In genomic region chr6:88290432-88290831, GRCh38 we compare ENCODE assay signal across 1 cellular context.
TF ChIP-seq lines count a peak whose summit lies in the region.

No MANE protein-coding gene starts in this region.

TF ChIP-seq in GM23338, 12 proteins besides CTCF, POLR2A, EP300 and RAD21 (continued from another document):
- TF ChIP-seq REST (IDR thresholded peaks at IDR 0.05; ENCODE audit: unreplicated experiment) (no peak), EZH2 (IDR thresholded peaks at IDR 0.05; ENCODE audit: low read depth, unreplicated experiment) (no peak), JUNB (IDR thresholded peaks at IDR 0.05; ENCODE audit: unreplicated experiment) (no peak), POLR2AphosphoS5 (IDR thresholded peaks at IDR 0.05; ENCODE audit: low read depth) (no peak), ZNF331 (CRISPR knock-in tag; IDR thresholded peaks at IDR 0.05; ENCODE audit: low read depth) (no peak), NANOG (IDR thresholded peaks at IDR 0.05; ENCODE audit: borderline replicate concordance) (no peak), EZH2phosphoT487 (IDR thresholded peaks at IDR 0.05; ENCODE audit: unreplicated experiment) (no peak), ZNF114 (CRISPR knock-in tag; IDR thresholded peaks at IDR 0.05) (no peak)
TF ChIP-seq in GM23338: peak in this region for 0.
